ENCODE assay signal across 31 cellular contexts in the genomic region with DNA sequence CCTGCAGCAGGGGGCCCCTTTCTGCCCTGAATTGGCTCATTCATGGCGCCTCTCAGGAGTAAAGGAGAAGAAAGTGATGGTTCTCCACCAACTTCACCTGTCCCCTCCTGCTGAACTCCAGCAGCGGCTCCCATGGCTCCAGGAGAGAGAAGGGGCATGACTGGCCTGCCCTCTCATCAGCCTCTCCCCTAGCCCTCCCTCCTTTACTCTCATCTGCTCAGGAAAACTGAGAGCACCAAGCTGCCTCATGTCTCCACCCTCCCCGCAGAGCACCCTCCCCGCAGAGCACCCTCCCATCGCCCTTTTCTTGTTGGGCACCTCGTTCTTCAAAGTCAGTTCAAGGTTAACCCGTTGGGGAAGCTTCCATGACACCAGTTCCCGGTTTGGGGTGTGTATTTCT.
"Had no signal": no experiment of that assay in that cellular context is flagged by ENCODE, and none has a peak within 500 bp of the region (broad histone marks: within the 10 kb centered on the region; RNA-seq: fewer than 3 reads in every experiment).

No MANE protein-coding gene starts in this region.

- DNase-seq: activated CD4-positive, alpha-beta memory T cell treated with anti-CD3 and anti-CD28 coated beads, Interleukin-2, amount 10 ng/mL, durations not matched to agents 7 days and 5 days; activated CD4-positive, alpha-beta T cell treated with anti-CD3 and anti-CD28 coated beads for 1 hour; activated CD4-positive, alpha-beta T cell treated with anti-CD3 and anti-CD28 coated beads for 4 hours; activated CD4-positive, alpha-beta T cell treated with anti-CD3 and anti-CD28 coated beads, Interleukin-2, amount 10 ng/mL, durations not matched to agents 7 days and 5 days; activated CD4-positive, alpha-beta T cell treated with anti-CD3 and anti-CD28 coated beads, Interleukin-2, amount 50 U/mL, for 4 hours; activated CD8-positive, alpha-beta memory T cell treated with anti-CD3 and anti-CD28 coated beads, Interleukin-2, amount 50 U/mL, for 48 hours; activated gamma-delta T cell; activated naive CD4-positive, alpha-beta T cell; activated naive CD4-positive, alpha-beta T cell treated with anti-CD3 and anti-CD28 coated beads, Interleukin-2, amount 10 ng/mL, durations not matched to agents 7 days and 5 days; activated naive CD8-positive, alpha-beta T cell treated with anti-CD3 and anti-CD28 coated beads, Interleukin-2, amount 10 ng/mL, durations not matched to agents 7 days and 5 days; activated T-cell treated with anti-CD3 and anti-CD28 coated beads for 4 hours; activated T-cell treated with anti-CD3 and anti-CD28 coated beads, Interleukin-2, amount 50 U/mL, for 24 hours; activated T-cell treated with anti-CD3 and anti-CD28 coated beads, Interleukin-2, amount 50 U/mL, for 72 hours; central memory CD4-positive, alpha-beta T cell; cerebellar nuclear complex; colonic mucosa; dorsolateral prefrontal cortex; effector memory CD4-positive, alpha-beta T cell; endodermal cell; foreskin fibroblast; T-helper 1 cell; T-helper 2 cell had no signal

- H3K27ac ChIP-seq: ascending aorta, breast epithelium, cardiac muscle cell, colonic mucosa, dorsolateral prefrontal cortex had no signal

- H3K9me3 ChIP-seq: ascending aorta, breast epithelium, colonic mucosa had no signal

- H3K9me3 Mint-ChIP-seq: activated CD4-positive, alpha-beta memory T cell treated with anti-CD3 and anti-CD28 coated beads, Interleukin-2, amount 10 ng/mL, durations not matched to agents 7 days and 5 days; activated CD4-positive, alpha-beta T cell treated with anti-CD3 and anti-CD28 coated beads, Interleukin-2, amount 10 ng/mL, durations not matched to agents 7 days and 5 days; activated naive CD4-positive, alpha-beta T cell treated with anti-CD3 and anti-CD28 coated beads, Interleukin-2, amount 10 ng/mL, durations not matched to agents 7 days and 5 days; activated naive CD4-positive, alpha-beta T cell treated with anti-CD3 and anti-CD28 coated beads, Interleukin-2, amount 50 U/mL, for 72 hours; activated naive CD8-positive, alpha-beta T cell treated with anti-CD3 and anti-CD28 coated beads, Interleukin-2, amount 10 ng/mL, durations not matched to agents 7 days and 5 days; activated T-cell treated with anti-CD3 and anti-CD28 coated beads, Interleukin-2, amount 50 U/mL, for 24 hours; activated T-cell treated with anti-CD3 and anti-CD28 coated beads, Interleukin-2, amount 50 U/mL, for 72 hours; brain; endodermal cell; WTC11 had no signal

- H3K27me3 ChIP-seq: ascending aorta, breast epithelium, colonic mucosa had no signal

- H3K4me1 ChIP-seq: ascending aorta, breast epithelium, colonic mucosa had no signal

- H3K36me3 Mint-ChIP-seq: activated naive CD4-positive, alpha-beta T cell treated with anti-CD3 and anti-CD28 coated beads, Interleukin-2, amount 10 ng/mL, durations not matched to agents 7 days and 5 days; activated naive CD4-positive, alpha-beta T cell treated with anti-CD3 and anti-CD28 coated beads, Interleukin-2, amount 50 U/mL, for 72 hours; activated naive CD8-positive, alpha-beta T cell treated with anti-CD3 and anti-CD28 coated beads, Interleukin-2, amount 10 ng/mL, durations not matched to agents 7 days and 5 days had no signal

- H3K27ac Mint-ChIP-seq: activated CD4-positive, alpha-beta memory T cell treated with anti-CD3 and anti-CD28 coated beads, Interleukin-2, amount 10 ng/mL, durations not matched to agents 7 days and 5 days; activated CD4-positive, alpha-beta T cell treated with anti-CD3 and anti-CD28 coated beads, Interleukin-2, amount 10 ng/mL, durations not matched to agents 7 days and 5 days; activated naive CD4-positive, alpha-beta T cell treated with anti-CD3 and anti-CD28 coated beads, Interleukin-2, amount 10 ng/mL, durations not matched to agents 7 days and 5 days; activated naive CD4-positive, alpha-beta T cell treated with anti-CD3 and anti-CD28 coated beads, Interleukin-2, amount 50 U/mL, for 72 hours; activated naive CD8-positive, alpha-beta T cell treated with anti-CD3 and anti-CD28 coated beads, Interleukin-2, amount 10 ng/mL, durations not matched to agents 7 days and 5 days; activated T-cell treated with anti-CD3 and anti-CD28 coated beads, Interleukin-2, amount 50 U/mL, for 24 hours; activated T-cell treated with anti-CD3 and anti-CD28 coated beads, Interleukin-2, amount 50 U/mL, for 72 hours; brain; endodermal cell; WTC11 had no signal

- FAIRE-seq: frontal cortex had no signal

- H3K4me1 Mint-ChIP-seq: activated CD4-positive, alpha-beta memory T cell treated with anti-CD3 and anti-CD28 coated beads, Interleukin-2, amount 10 ng/mL, durations not matched to agents 7 days and 5 days; activated CD4-positive, alpha-beta T cell treated with anti-CD3 and anti-CD28 coated beads, Interleukin-2, amount 10 ng/mL, durations not matched to agents 7 days and 5 days; activated naive CD4-positive, alpha-beta T cell treated with anti-CD3 and anti-CD28 coated beads, Interleukin-2, amount 10 ng/mL, durations not matched to agents 7 days and 5 days; activated naive CD8-positive, alpha-beta T cell treated with anti-CD3 and anti-CD28 coated beads, Interleukin-2, amount 10 ng/mL, durations not matched to agents 7 days and 5 days had no signal

- H3K4me3 ChIP-seq: ascending aorta, breast epithelium, cardiac muscle cell, colonic mucosa, dorsolateral prefrontal cortex had no signal

- H3K4me3 Mint-ChIP-seq: activated CD4-positive, alpha-beta memory T cell treated with anti-CD3 and anti-CD28 coated beads, Interleukin-2, amount 10 ng/mL, durations not matched to agents 7 days and 5 days; activated CD4-positive, alpha-beta T cell treated with anti-CD3 and anti-CD28 coated beads, Interleukin-2, amount 10 ng/mL, durations not matched to agents 7 days and 5 days; activated naive CD4-positive, alpha-beta T cell treated with anti-CD3 and anti-CD28 coated beads, Interleukin-2, amount 10 ng/mL, durations not matched to agents 7 days and 5 days; activated naive CD8-positive, alpha-beta T cell treated with anti-CD3 and anti-CD28 coated beads, Interleukin-2, amount 10 ng/mL, durations not matched to agents 7 days and 5 days; activated T-cell treated with anti-CD3 and anti-CD28 coated beads, Interleukin-2, amount 50 U/mL, for 24 hours; activated T-cell treated with anti-CD3 and anti-CD28 coated beads, Interleukin-2, amount 50 U/mL, for 72 hours; brain; dendritic cell treated with granulocyte-macrophage colony-stimulating factor and Interleukin-4, amounts not matched to agents 40 ng/mL and 50 ng/mL, for 4 days; endodermal cell; WTC11 had no signal

- ATAC-seq: activated naive CD4-positive, alpha-beta T cell treated with anti-CD3 and anti-CD28 coated beads, Interleukin-2, amount 50 U/mL, for 72 hours; activated T-cell treated with anti-CD3 and anti-CD28 coated beads, Interleukin-2, amount 50 U/mL, for 72 hours; esophagus mucosa; WTC11 had no signal

- H3K27me3 Mint-ChIP-seq: activated CD4-positive, alpha-beta T cell treated with anti-CD3 and anti-CD28 coated beads, Interleukin-2, amount 10 ng/mL, durations not matched to agents 7 days and 5 days had no signal

- H3K36me3 ChIP-seq: breast epithelium, cardiac muscle cell, colonic mucosa had no signal
